9 cellular contexts compared by ENCODE assay signal in the genomic region with DNA sequence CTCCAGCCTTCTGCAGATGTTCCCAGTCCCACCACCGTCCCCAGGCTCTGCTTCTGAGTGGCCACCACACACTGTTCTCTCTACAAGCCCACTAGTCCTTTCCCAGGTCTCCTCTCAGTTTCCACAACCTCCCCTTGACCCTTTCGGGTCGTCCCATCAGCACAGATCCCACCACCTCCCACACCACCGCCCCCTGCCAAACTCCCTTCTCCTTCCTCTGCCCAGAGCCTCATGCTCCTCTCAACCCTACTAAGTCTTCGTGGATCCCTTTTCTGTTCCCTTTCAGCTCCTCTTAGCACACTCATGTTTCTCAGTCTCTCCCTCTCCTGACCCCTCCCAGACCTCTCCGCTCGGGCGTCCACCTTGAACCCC. TPM values are rescaled to one million over a fixed set of nuclear protein-coding genes. Genes with fewer than 3 reads are reported as not detected.
DNase-seq lines count a peak whose midpoint lies in the region; ATAC-seq and TF ChIP-seq lines count a peak whose summit lies in the region.
"Had no signal": no experiment of that assay in that cellular context is flagged by ENCODE, and none has a peak within 500 bp of the region (broad histone marks: within the 10 kb centered on the region; RNA-seq: fewer than 3 reads in every experiment).

No MANE protein-coding gene starts in this region.

- DNase-seq in HFF-Myc (ENCODE audit: extremely low read depth, low read depth), result no peak
- DNase-seq in activated CD4-positive, alpha-beta memory T cell treated with anti-CD3 and anti-CD28 coated beads, Interleukin-2, amount 10 ng/mL, durations not matched to agents 7 days and 5 days, result no peak
- DNase-seq in glutamatergic neuron, result no peak
- DNase-seq in spleen, result no peak
- DNase-seq in activated CD4-positive, CD25-positive, alpha-beta regulatory T cell treated with anti-CD3 and anti-CD28 coated beads, Interleukin-2, amount 50 U/mL, for 72 hours, result no peak
- DNase-seq in NCI-H2107 treated with DMSO at 0.1 percent for 48 hours (lab: John Stamatoyannopoulos, UW; ENCODE audit: unreplicated experiment), result no peak
- DNase-seq: hypothalamus had no signal

- H3K27ac ChIP-seq in spleen, result peak overlapping the region in 7 of 8 donors; percentile 62 to 98 (median 93)

- intact Hi-C loops in spleen (cut with DNase I; ENCODE audit: low total_unique reads), result no loop called here

- peaks cover 30% of the 10 kb centered on the region for H3K36me3 Mint-ChIP-seq in activated CD4-positive, alpha-beta memory T cell treated with anti-CD3 and anti-CD28 coated beads, Interleukin-2, amount 10 ng/mL, durations not matched to agents 7 days and 5 days (ENCODE audit: low read depth)
- no peaks in the 10 kb centered on the region for H3K36me3 Mint-ChIP-seq in glutamatergic neuron (ENCODE audit: unreplicated experiment)

- H3K9me3 ChIP-seq in spleen, result no peaks in the 10 kb centered on the region

- ATAC-seq in HG03280 (IDR thresholded peaks at IDR 0.05; ENCODE audit: unreplicated experiment) (no peak), GM21723 (IDR thresholded peaks at IDR 0.05; ENCODE audit: unreplicated experiment) (no peak)

- peak overlapping the region; percentile 98 for H3K4me3 Mint-ChIP-seq in activated CD4-positive, alpha-beta memory T cell treated with anti-CD3 and anti-CD28 coated beads, Interleukin-2, amount 10 ng/mL, durations not matched to agents 7 days and 5 days
- H3K4me3 Mint-ChIP-seq in glutamatergic neuron (ENCODE audit: unreplicated experiment), result peak overlapping the region; percentile 90

- no peaks in the 10 kb centered on the region for H3K27me3 Mint-ChIP-seq in activated CD4-positive, alpha-beta memory T cell treated with anti-CD3 and anti-CD28 coated beads, Interleukin-2, amount 10 ng/mL, durations not matched to agents 7 days and 5 days
- H3K27me3 Mint-ChIP-seq in glutamatergic neuron (ENCODE audit: unreplicated experiment), result peaks cover 22% of the 10 kb centered on the region

- H3K4me1 Mint-ChIP-seq in activated CD4-positive, alpha-beta memory T cell treated with anti-CD3 and anti-CD28 coated beads, Interleukin-2, amount 10 ng/mL, durations not matched to agents 7 days and 5 days, result peaks cover 78% of the 10 kb centered on the region
- peaks cover 45% of the 10 kb centered on the region for H3K4me1 Mint-ChIP-seq in glutamatergic neuron (ENCODE audit: low read depth, unreplicated experiment)

- H3K9me3 Mint-ChIP-seq in activated CD4-positive, alpha-beta memory T cell treated with anti-CD3 and anti-CD28 coated beads, Interleukin-2, amount 10 ng/mL, durations not matched to agents 7 days and 5 days, result no peaks in the 10 kb centered on the region
- H3K9me3 Mint-ChIP-seq in glutamatergic neuron (ENCODE audit: unreplicated experiment), result peaks cover 36% of the 10 kb centered on the region

- H3K4me1 ChIP-seq in spleen, result peaks cover 42 to 92% (median 73%) of the 10 kb centered on the region in 6 donors

- CTCF ChIA-PET in activated CD4-positive, alpha-beta memory T cell treated with anti-CD3 and anti-CD28 coated beads, Interleukin-2, amount 10 ng/mL, durations not matched to agents 7 days and 5 days (lab: Charles Lee), result interaction anchor here (0.7 kb wide), 1 partner anchor 76 kb away, joined by 5 read pairs; no protein-coding TSS in a partner anchor

- no peak for TF ChIP-seq POLR2A in spleen (IDR thresholded peaks at IDR 0.05)

- no peaks in the 10 kb centered on the region for H3K27me3 ChIP-seq in spleen (replicated peaks in 1 of 7)

- peak overlapping the region; percentile 87 for H3K4me3 ChIP-seq in HFF-Myc (replicated peaks; ENCODE audit: low read depth, low read length)
- peak overlapping the region in 3 of 8 donors; percentile 81 to 86 (median 84) for H3K4me3 ChIP-seq in spleen

- peak overlapping the region; percentile 97 for H3K27ac Mint-ChIP-seq in activated CD4-positive, alpha-beta memory T cell treated with anti-CD3 and anti-CD28 coated beads, Interleukin-2, amount 10 ng/mL, durations not matched to agents 7 days and 5 days
- H3K27ac Mint-ChIP-seq in glutamatergic neuron (ENCODE audit: unreplicated experiment), result peak overlapping the region; percentile 97

- TF ChIP-seq CTCF in HFF-Myc (IDR thresholded peaks at IDR 0.05; ENCODE audit: low read depth, low read length, missing control alignments) (no peak), glutamatergic neuron (IDR thresholded peaks at IDR 0.05; ENCODE audit: partially characterized antibody, unreplicated experiment) (no peak), spleen (IDR thresholded peaks at IDR 0.05 in 8 of 11, conservative IDR thresholded peaks at IDR 0.05 in 3 of 11) (no peak)

- WGBS in spleen, 5 donors, result 66 to 79% (median 69%) methylated on average over 8 of the region's 8 CpGs

- peaks cover 0 to 32% (median 0%) of the 10 kb centered on the region in 6 donors for H3K36me3 ChIP-seq in spleen

- POLR2A ChIA-PET in activated CD4-positive, alpha-beta memory T cell treated with anti-CD3 and anti-CD28 coated beads, Interleukin-2, amount 10 ng/mL, durations not matched to agents 7 days and 5 days (lab: Charles Lee), result interaction anchor here (0.7 to 8.4 kb wide), 6 partner anchors 22 to 239 kb away, joined by 3 to 87 read pairs (median 6); partner anchors contain the start of genes INAFM1 and KPTN

RNA-seq across cellular contexts. Expression of gene NAPA, which starts 1.9 kb away (rescaled TPM):
- 100 to 1,000 TPM; 117 to 119 TPM for total RNA-seq in activated CD4-positive, alpha-beta memory T cell treated with anti-CD3 and anti-CD28 coated beads, Interleukin-2, amount 10 ng/mL, durations not matched to agents 7 days and 5 days
- total RNA-seq in glutamatergic neuron (ENCODE audit: unreplicated experiment) (262 TPM), spleen (100 to 1,000 TPM in 3 of 7 donors, 10 to 100 TPM in 4; 85.8 to 171 (median 98.1) TPM)
- 10 to 100 TPM; 51.3 to 64.1 (median 56.6) TPM for polyA plus RNA-seq in spleen

RNA-seq across cellular contexts. Expression of gene KPTN, which starts 28.9 kb away (rescaled TPM):
- 1 to 10 TPM; 6.6 to 7.7 TPM for total RNA-seq in activated CD4-positive, alpha-beta memory T cell treated with anti-CD3 and anti-CD28 coated beads, Interleukin-2, amount 10 ng/mL, durations not matched to agents 7 days and 5 days
- total RNA-seq in glutamatergic neuron (ENCODE audit: unreplicated experiment) (51.2 TPM), spleen (10 to 100 TPM in 2 of 7 donors, 1 to 10 TPM in 5; 3.9 to 12.4 (median 7.4) TPM)
- 10 to 100 TPM; 15.0 to 36.3 (median 25.7) TPM for polyA plus RNA-seq in spleen

RNA-seq across cellular contexts. Expression of gene SLC8A2, which starts 41.2 kb away (rescaled TPM):
- not detected for total RNA-seq in activated CD4-positive, alpha-beta memory T cell treated with anti-CD3 and anti-CD28 coated beads, Interleukin-2, amount 10 ng/mL, durations not matched to agents 7 days and 5 days
- total RNA-seq in glutamatergic neuron (ENCODE audit: unreplicated experiment) (115 TPM), spleen (not detected)
- polyA plus RNA-seq in spleen, result under 1 TPM in 2 of 3 donors, not detected in 1; 0.02 to 0.19 TPM

Comparison
In these comparisons a context has a peak if more than half of its experiments do, and no peak if none do; other contexts are left out.
1. RNA of gene SLC8A2, which starts 41.2 kb away (total RNA-seq): 115 TPM in glutamatergic neuron (single experiment); not detected in activated CD4-positive, alpha-beta memory T cell treated with anti-CD3 and anti-CD28 coated beads, Interleukin-2, amount 10 ng/mL, durations not matched to agents 7 days and 5 days and not detected in spleen; every median in the first group is over 10 times any median in the second.